In the genomic region with DNA sequence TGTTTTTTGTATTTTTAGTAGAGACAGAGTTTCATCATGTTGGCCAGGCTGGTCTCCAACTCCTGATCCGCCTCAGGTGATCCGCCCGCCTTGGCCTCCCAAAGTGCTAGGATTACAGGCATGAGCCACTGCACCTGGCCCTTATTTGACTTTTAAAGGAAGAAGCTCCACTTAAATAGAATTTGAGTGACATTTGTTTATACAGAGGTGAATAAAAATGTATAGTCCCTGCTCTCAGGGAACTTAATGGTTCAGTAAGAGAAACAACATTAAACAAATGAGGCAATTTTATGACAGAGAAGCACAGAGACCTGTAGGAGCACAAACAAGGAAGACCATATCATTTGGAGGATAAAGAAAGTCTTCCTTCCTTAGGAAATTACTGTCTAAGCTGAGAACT, we compare ENCODE assay signal across 10 cellular contexts.
DNase-seq lines count a peak whose midpoint lies in the region; ATAC-seq and TF ChIP-seq lines count a peak whose summit lies in the region.
"Had no signal": no experiment of that assay in that cellular context is flagged by ENCODE, and none has a peak within 500 bp of the region (broad histone marks: within the 10 kb centered on the region; RNA-seq: fewer than 3 reads in every experiment).

No MANE protein-coding gene starts in this region.

- no peak for ATAC-seq in natural killer cell treated with Interleukin-12 subunit alpha and Interleukin-12 subunit beta and Interleukin-15 and Interleukin-18, amount 100 ng/mL, for 72 hours
- no peak for ATAC-seq in natural killer cell
- ATAC-seq in GM18517 (IDR thresholded peaks at IDR 0.05; ENCODE audit: unreplicated experiment): no peak
- ATAC-seq: T-cell had no signal

- TF ChIP-seq CTCF in natural killer cell (IDR thresholded peaks at IDR 0.05) (no peak), endothelial cell (IDR thresholded peaks at IDR 0.05; ENCODE audit: unreplicated experiment) (no peak), type B pancreatic cell (conservative IDR thresholded peaks at IDR 0.05) (no peak)

- H3K4me1 Mint-ChIP-seq in natural killer cell treated with Interleukin-12 subunit alpha and Interleukin-12 subunit beta and Interleukin-15 and Interleukin-18, amount 100 ng/mL, for 72 hours (ENCODE audit: low read depth in 2 of 2): peaks cover 25 to 35% of the 10 kb centered on the region in 2 donors
- H3K4me1 Mint-ChIP-seq in natural killer cell: peaks cover 21 to 27% of the 10 kb centered on the region in 2 donors
- peaks cover 82% of the 10 kb centered on the region for H3K4me1 Mint-ChIP-seq in endothelial cell (ENCODE audit: unreplicated experiment)
- peaks cover 27% of the 10 kb centered on the region for H3K4me1 Mint-ChIP-seq in type B pancreatic cell (ENCODE audit: unreplicated experiment)

- peak overlapping the region in 1 of 2 donors; percentile 66 for H3K27ac Mint-ChIP-seq in natural killer cell treated with Interleukin-12 subunit alpha and Interleukin-12 subunit beta and Interleukin-15 and Interleukin-18, amount 100 ng/mL, for 72 hours
- H3K27ac Mint-ChIP-seq in natural killer cell: peak overlapping the region in 1 of 2 donors; percentile 90
- peak overlapping the region; percentile 65 for H3K27ac Mint-ChIP-seq in endothelial cell (ENCODE audit: unreplicated experiment)
- H3K27ac Mint-ChIP-seq in type B pancreatic cell: peak overlapping the region; percentile 79

- DNase-seq in natural killer cell treated with Interleukin-12 subunit alpha and Interleukin-12 subunit beta and Interleukin-15 and Interleukin-18, amount 100 ng/mL, for 72 hours (ENCODE audit: low spot score): no peak
- DNase-seq in natural killer cell (no peak), NCI-H526 treated with DMSO at 0.1 percent for 48 hours (lab: John Stamatoyannopoulos, UW) (peak; percentile 92), endothelial cell (ENCODE audit: low spot score) (no peak), type B pancreatic cell (ENCODE audit: extremely low spot score, unreplicated experiment) (no peak), NOMO-1 treated with DMSO at 0.1 percent for 48 hours (lab: John Stamatoyannopoulos, UW; ENCODE audit: unreplicated experiment) (no peak), MV-4-11 (lab: John Stamatoyannopoulos, UW) (no peak)
- DNase-seq: NK-92 treated with Interleukin-12 subunit alpha and Interleukin-12 subunit beta, amount 100 ng/mL, for 24 hours; T-cell had no signal

- peak overlapping the region; percentile 70 for H3K4me3 Mint-ChIP-seq in natural killer cell treated with Interleukin-12 subunit alpha and Interleukin-12 subunit beta and Interleukin-15 and Interleukin-18, amount 100 ng/mL, for 72 hours
- H3K4me3 Mint-ChIP-seq in natural killer cell (no peak overlapping the region), endothelial cell (ENCODE audit: unreplicated experiment) (no peak overlapping the region), type B pancreatic cell (peak overlapping the region; percentile 4)
- H3K4me3 Mint-ChIP-seq: T-cell had no signal

- intact Hi-C loops in natural killer cell (cut with micrococcal nuclease): no loop called here

- H3K36me3 Mint-ChIP-seq in natural killer cell treated with Interleukin-12 subunit alpha and Interleukin-12 subunit beta and Interleukin-15 and Interleukin-18, amount 100 ng/mL, for 72 hours: no peaks in the 10 kb centered on the region
- H3K36me3 Mint-ChIP-seq in natural killer cell: no peaks in the 10 kb centered on the region
- H3K36me3 Mint-ChIP-seq in endothelial cell (ENCODE audit: low read depth, unreplicated experiment): peaks cover 67% of the 10 kb centered on the region
- H3K36me3 Mint-ChIP-seq in type B pancreatic cell: peaks cover 38% of the 10 kb centered on the region

- H3K27me3 Mint-ChIP-seq in natural killer cell treated with Interleukin-12 subunit alpha and Interleukin-12 subunit beta and Interleukin-15 and Interleukin-18, amount 100 ng/mL, for 72 hours: no peaks in the 10 kb centered on the region
- H3K27me3 Mint-ChIP-seq in natural killer cell (ENCODE audit: low read depth in 2 of 2) (no peaks in the 10 kb centered on the region), endothelial cell (ENCODE audit: unreplicated experiment) (peaks cover 25% of the 10 kb centered on the region), type B pancreatic cell (no peaks in the 10 kb centered on the region)
- H3K27me3 Mint-ChIP-seq: T-cell had no signal

- H3K9me3 Mint-ChIP-seq in natural killer cell treated with Interleukin-12 subunit alpha and Interleukin-12 subunit beta and Interleukin-15 and Interleukin-18, amount 100 ng/mL, for 72 hours: no peaks in the 10 kb centered on the region
- H3K9me3 Mint-ChIP-seq in natural killer cell (peaks cover 0 to 3% of the 10 kb centered on the region in 2 donors), endothelial cell (ENCODE audit: unreplicated experiment) (no peaks in the 10 kb centered on the region), type B pancreatic cell (peaks cover 12% of the 10 kb centered on the region)
- H3K9me3 Mint-ChIP-seq: T-cell had no signal

Comparison
In these comparisons a context has a peak if more than half of its experiments do, and no peak if none do; other contexts are left out.
1. H3K4me3 Mint-ChIP-seq: peak in natural killer cell treated with Interleukin-12 subunit alpha and Interleukin-12 subunit beta and Interleukin-15 and Interleukin-18, amount 100 ng/mL, for 72 hours (single experiment) and type B pancreatic cell (single experiment); none in natural killer cell (single experiment) and endothelial cell (single experiment).